8 cellular contexts compared by ENCODE assay signal in genomic region chr2:224894356-224894755, GRCh38.
DNase-seq lines count a peak whose midpoint lies in the region; ATAC-seq and TF ChIP-seq lines count a peak whose summit lies in the region.
"Had no signal": no experiment of that assay in that cellular context is flagged by ENCODE, and none has a peak within 500 bp of the region (broad histone marks: within the 10 kb centered on the region; RNA-seq: fewer than 3 reads in every experiment).

No MANE protein-coding gene starts in this region.

- peak; percentile 83 for ATAC-seq in GM19025 (IDR thresholded peaks at IDR 0.05; ENCODE audit: low read depth, unreplicated experiment)
- ATAC-seq in HG02852 (IDR thresholded peaks at IDR 0.05; ENCODE audit: unreplicated experiment): peak; percentile 89

- H3K36me3 ChIP-seq in OCI-LY7 (ENCODE audit: insufficient read depth, low read length): peaks cover 35% of the 10 kb centered on the region

- H3K9me2 ChIP-seq in OCI-LY7 (ENCODE audit: insufficient read depth, low read length): no peaks in the 10 kb centered on the region

- H3K79me2 ChIP-seq in OCI-LY7 (ENCODE audit: insufficient read depth, low read depth, low read length): no peaks in the 10 kb centered on the region

- H3K4me3 ChIP-seq in OCI-LY7 (ENCODE audit: low read depth, low read length, poor library complexity, severe bottlenecking): peak overlapping the region; percentile 3

- H3K36me3 Mint-ChIP-seq in osteocyte (ENCODE audit: unreplicated experiment): peaks cover 11% of the 10 kb centered on the region

- H3K27ac Mint-ChIP-seq in osteocyte (ENCODE audit: unreplicated experiment): peak overlapping the region; percentile 3

- peak overlapping the region; percentile 61 for H3K4me2 ChIP-seq in OCI-LY7 (ENCODE audit: low read length)

- no peaks in the 10 kb centered on the region for H3K9me3 ChIP-seq in OCI-LY7 (ENCODE audit: low read length)

- H3K27ac ChIP-seq in OCI-LY7 (ENCODE audit: low read depth, low read length, poor library complexity, severe bottlenecking): no peak overlapping the region

- H3K4me1 ChIP-seq in OCI-LY7 (ENCODE audit: insufficient read depth, low read length, poor library complexity, severe bottlenecking): peaks cover 19% of the 10 kb centered on the region

- CTCF ChIA-PET in OCI-LY7 (lab: Charles Lee; ENCODE audit: unreplicated experiment): no interaction called here

- TF ChIP-seq CTCF in OCI-LY7 (conservative IDR thresholded peaks at IDR 0.05; ENCODE audit: low read length) (no peak), osteocyte (IDR thresholded peaks at IDR 0.05) (no peak)

- DNase-seq in OCI-LY7 (ENCODE audit: low spot score) (peak; percentile 73), osteocyte (ENCODE audit: extremely low spot score, unreplicated experiment) (no peak), cerebellar cortex (ENCODE audit: low spot score) (no peak), NCI-H2227 treated with DMSO at 0.1 percent for 48 hours (lab: John Stamatoyannopoulos, UW) (no peak), NCI-H446 treated with DMSO at 0.1 percent for 48 hours (lab: John Stamatoyannopoulos, UW) (no peak)
- DNase-seq: nucleus accumbens had no signal

- H3K27me3 Mint-ChIP-seq in osteocyte (ENCODE audit: unreplicated experiment): no peaks in the 10 kb centered on the region

- H3K9me3 Mint-ChIP-seq in osteocyte (ENCODE audit: unreplicated experiment): no peaks in the 10 kb centered on the region

- intact Hi-C loops in OCI-LY7 (cut with micrococcal nuclease; ENCODE audit: unreplicated experiment): no loop called here

- no peak overlapping the region for H3K4me3 Mint-ChIP-seq in osteocyte (ENCODE audit: unreplicated experiment)

- H2AFZ ChIP-seq in OCI-LY7 (ENCODE audit: low read length): no peak overlapping the region

- no peaks in the 10 kb centered on the region for H4K20me1 ChIP-seq in OCI-LY7 (ENCODE audit: insufficient read depth, low read length)

- BruUV-seq in OCI-LY7 (replicated peaks; lab: Mats Ljungman, UMichigan): no TSS peak

- POLR2A ChIA-PET in OCI-LY7 (lab: Charles Lee): interaction anchor here (1.1 kb wide), 1 partner anchor 14 kb away, joined by 3 read pairs; no protein-coding TSS in a partner anchor

- H3K4me1 Mint-ChIP-seq in osteocyte (ENCODE audit: unreplicated experiment): no peaks in the 10 kb centered on the region
